ENCODE assay signal across 18 cellular contexts in the genomic region with DNA sequence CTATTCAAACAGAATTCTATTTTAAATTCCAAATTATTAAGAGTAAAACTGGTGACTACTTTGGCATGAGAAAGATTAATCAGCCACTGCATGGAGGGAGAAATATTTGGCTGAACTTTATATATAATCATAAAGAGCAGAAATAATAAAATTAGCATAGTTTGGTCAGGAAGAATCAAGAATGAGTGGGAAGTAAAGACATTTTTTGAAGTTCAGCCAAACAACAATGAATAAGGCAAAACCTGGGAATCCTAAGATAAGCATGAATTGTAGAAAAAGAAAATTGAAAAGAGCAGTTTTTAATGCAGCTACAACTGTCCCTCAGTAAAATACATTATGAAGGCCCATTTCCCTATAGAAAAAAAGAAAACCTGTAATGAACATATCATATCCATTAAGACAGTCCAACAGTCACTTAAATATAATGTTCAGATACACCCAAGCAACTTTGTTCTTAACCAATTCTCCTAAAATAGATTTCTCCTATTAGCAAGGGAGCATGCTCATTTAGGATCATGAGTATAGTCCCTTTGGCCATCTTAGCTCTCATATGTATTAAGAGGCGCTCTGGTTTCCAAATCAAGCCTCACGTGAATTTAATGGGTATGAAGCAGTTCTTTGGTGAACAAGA. TPM values are rescaled to one million over a fixed set of nuclear protein-coding genes. Genes with fewer than 3 reads are reported as not detected.
"Had no signal": no experiment of that assay in that cellular context is flagged by ENCODE, and none has a peak within 500 bp of the region (broad histone marks: within the 10 kb centered on the region; RNA-seq: fewer than 3 reads in every experiment).

No MANE protein-coding gene starts in this region.

- H3K4me1 Mint-ChIP-seq: naive thymus-derived CD8-positive, alpha-beta T cell had no signal

- H3K36me3 Mint-ChIP-seq: naive thymus-derived CD8-positive, alpha-beta T cell; type B pancreatic cell had no signal

- H3K36me3 ChIP-seq: ovary, right atrium auricular region had no signal

- H3K4me3 Mint-ChIP-seq: dendritic cell treated with granulocyte-macrophage colony-stimulating factor and Interleukin-4, amounts not matched to agents 40 ng/mL and 50 ng/mL, for 4 days; effector memory CD8-positive, alpha-beta T cell; naive thymus-derived CD8-positive, alpha-beta T cell; neural crest cell; type B pancreatic cell had no signal

- H3K27ac Mint-ChIP-seq: dendritic cell treated with granulocyte-macrophage colony-stimulating factor and Interleukin-4, amounts not matched to agents 40 ng/mL and 50 ng/mL, for 4 days; effector memory CD8-positive, alpha-beta T cell; naive thymus-derived CD8-positive, alpha-beta T cell; type B pancreatic cell had no signal

- H3K9me3 Mint-ChIP-seq: dendritic cell treated with granulocyte-macrophage colony-stimulating factor and Interleukin-4, amounts not matched to agents 40 ng/mL and 50 ng/mL, for 4 days; effector memory CD8-positive, alpha-beta T cell; naive thymus-derived CD8-positive, alpha-beta T cell; neural crest cell; type B pancreatic cell had no signal

- H3K4me3 ChIP-seq: esophagus squamous epithelium, lung, mucosa of descending colon, ovary, right atrium auricular region had no signal

- H3K27me3 Mint-ChIP-seq: dendritic cell treated with granulocyte-macrophage colony-stimulating factor and Interleukin-4, amounts not matched to agents 40 ng/mL and 50 ng/mL, for 4 days; effector memory CD8-positive, alpha-beta T cell; type B pancreatic cell had no signal

- DNase-seq: effector memory CD8-positive, alpha-beta T cell; esophagus squamous epithelium; foreskin keratinocyte; left colon; left ventricle myocardium superior; mesendoderm; mucosa of descending colon; naive thymus-derived CD8-positive, alpha-beta T cell; ovary; small intestine; stimulated activated CD4-positive, alpha-beta T cell treated with anti-CD3 and anti-CD28 coated beads, Interleukin-12 subunit alpha, Interleukin-12 subunit beta, amount 100 ng/mL, for 4 hours; stimulated activated naive CD4-positive, alpha-beta T cell treated with Interleukin-2 at 50 U/mL for 16 hours had no signal

- H3K27ac ChIP-seq: epithelial cell of prostate, esophagus squamous epithelium, foreskin keratinocyte, ovary, right atrium auricular region had no signal

- H3K9me3 ChIP-seq: esophagus squamous epithelium, mucosa of descending colon, ovary, right atrium auricular region had no signal

RNA-seq across cellular contexts. Expression of a gene that starts 6.5 kb away (rescaled TPM):
- total RNA-seq: naive thymus-derived CD8-positive, alpha-beta T cell had no signal
